In the genomic region with DNA sequence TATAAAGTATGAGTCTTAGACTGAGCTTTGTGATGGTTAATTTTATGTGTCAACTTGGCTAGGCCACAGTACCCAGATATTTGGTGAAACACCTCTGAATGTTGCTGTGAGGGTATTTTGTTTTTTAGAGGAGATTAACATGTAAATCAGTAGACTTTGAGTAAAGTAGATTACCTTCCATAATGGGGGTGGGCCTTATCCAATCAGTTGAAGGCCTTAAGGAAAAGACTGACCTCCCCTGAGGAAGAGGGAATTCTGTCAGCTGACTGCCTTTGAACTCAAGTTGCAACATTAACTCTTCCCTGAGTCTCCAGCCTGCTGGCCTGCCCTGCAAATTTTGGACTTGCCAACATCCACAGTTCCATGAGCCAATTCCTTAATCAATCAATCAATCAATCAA, we compare ENCODE assay signal across 11 cellular contexts.
"Had no signal": no experiment of that assay in that cellular context is flagged by ENCODE, and none has a peak within 500 bp of the region (broad histone marks: within the 10 kb centered on the region; RNA-seq: fewer than 3 reads in every experiment).

No MANE protein-coding gene starts in this region.

- H3K4me2 ChIP-seq: GM23338, KMS-11 had no signal

- H3K9me3 Mint-ChIP-seq: GM23338, HFFc6 had no signal

- H3K9ac ChIP-seq: KMS-11 had no signal

- DNase-seq: H9, HCEC 1CT, HFFc6, IMR-90, KBM-7 had no signal

- H3K27ac ChIP-seq: HL-60, KMS-11 had no signal

- H3K27ac Mint-ChIP-seq: GM23338, H9, HFFc6 had no signal

- H3K4me1 Mint-ChIP-seq: GM23338, H9 had no signal

- H3K4me3 Mint-ChIP-seq: GM23338, H9, HFFc6 had no signal

- H2AFZ ChIP-seq: GM23338 had no signal

- H3K4me3 ChIP-seq: GM23338 had no signal

- FAIRE-seq: H1, H54, HTR-8/SVneo had no signal
